14 cellular contexts compared by ENCODE assay signal in the genomic region with DNA sequence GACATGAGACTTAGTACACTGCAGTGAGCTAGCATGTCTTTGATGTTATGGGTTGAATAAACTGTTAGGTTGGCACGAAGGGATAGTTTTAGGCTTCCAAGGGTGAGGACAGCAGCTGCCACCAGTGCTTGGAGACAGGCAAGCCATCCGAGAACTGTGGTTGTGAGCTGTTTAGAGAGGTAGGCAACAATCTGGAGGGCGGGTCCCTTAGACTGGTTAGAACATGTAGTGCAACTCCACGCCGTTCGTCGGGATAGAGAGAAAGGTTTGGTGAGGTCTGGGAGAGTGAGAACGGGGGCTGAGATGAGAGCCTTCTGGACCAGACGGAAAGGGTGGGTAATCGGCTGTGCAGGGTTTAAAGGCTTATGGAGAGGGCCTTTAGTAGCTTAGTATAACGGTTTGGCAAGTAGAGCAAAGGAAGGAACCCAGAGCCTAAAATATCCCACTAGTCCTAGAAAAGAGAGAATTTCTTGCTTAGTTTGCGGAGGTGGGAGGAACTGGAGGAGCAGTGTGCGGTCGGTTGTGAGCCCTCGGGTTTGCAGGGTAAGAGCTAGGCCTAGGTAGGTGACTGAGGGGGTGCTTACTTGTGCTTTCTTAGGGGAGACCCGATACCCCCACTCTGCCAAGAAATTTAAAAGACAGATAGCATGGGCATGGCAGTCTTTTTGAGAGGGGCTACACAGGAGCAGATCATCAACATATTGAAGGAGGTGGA.
"Had no signal": no experiment of that assay in that cellular context is flagged by ENCODE, and none has a peak within 500 bp of the region (broad histone marks: within the 10 kb centered on the region; RNA-seq: fewer than 3 reads in every experiment).

No MANE protein-coding gene starts in this region.

- H3K27me3 ChIP-seq: cardiac muscle cell, heart right ventricle, neural progenitor cell, testis, upper lobe of left lung had no signal

- H3K4me1 ChIP-seq: neural progenitor cell had no signal

- DNase-seq: activated CD4-positive, alpha-beta T cell treated with anti-CD3 and anti-CD28 coated beads, Interleukin-2, amount 50 U/mL, for 4 hours; activated effector memory CD4-positive, alpha-beta T cell treated with anti-CD3 and anti-CD28 coated beads, Interleukin-2, amount 50 U/mL, for 16 hours; activated T-cell treated with anti-CD3 and anti-CD28 coated beads, Interleukin-2, amount 50 U/mL, for 72 hours; dermis blood vessel endothelial cell; effector memory CD8-positive, alpha-beta T cell; kidney glomerular epithelial cell; naive B cell; stimulated activated CD4-positive, alpha-beta T cell treated with anti-CD3 and anti-CD28 coated beads, Interleukin-2, amount 100 ng/mL, for 24 hours; SW 1271; testis; upper lobe of left lung had no signal

- H3K36me3 ChIP-seq: neural progenitor cell had no signal

- H3K9me3 ChIP-seq: heart right ventricle, testis, upper lobe of left lung had no signal

- H3K27ac ChIP-seq: cardiac muscle cell, neural progenitor cell, testis, upper lobe of left lung had no signal

- ATAC-seq: activated T-cell treated with anti-CD3 and anti-CD28 coated beads, Interleukin-2, amount 50 U/mL, for 72 hours; effector memory CD8-positive, alpha-beta T cell had no signal

- H3K4me3 ChIP-seq: cardiac muscle cell, heart right ventricle, neural progenitor cell, testis, upper lobe of left lung had no signal
